In the genomic region with DNA sequence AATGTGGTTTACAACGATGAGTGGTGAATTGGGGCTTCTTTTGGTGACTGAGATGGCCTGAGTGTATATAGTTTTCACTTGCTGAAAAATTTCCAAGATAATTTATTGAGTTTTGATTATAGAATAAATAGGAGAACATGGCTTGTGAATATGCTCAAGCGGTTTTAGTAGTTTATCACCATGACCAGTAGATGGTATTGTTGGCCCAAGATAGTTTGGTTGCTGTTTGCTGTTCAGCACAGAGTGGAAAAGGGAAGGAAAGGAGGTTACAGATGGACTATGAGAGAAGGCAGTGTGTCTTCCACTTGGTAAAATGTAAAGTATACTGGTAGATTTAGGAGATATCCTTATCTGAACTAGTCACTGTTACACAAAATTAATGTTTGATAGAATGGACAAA, we compare ENCODE assay signal across 1 cellular context.
TF ChIP-seq lines count a peak whose summit lies in the region.

No MANE protein-coding gene starts in this region.

TF ChIP-seq in HCT116, 20 proteins besides CTCF, POLR2A, EP300 and RAD21 (continued from another document):
- TF ChIP-seq, protein P1, sequence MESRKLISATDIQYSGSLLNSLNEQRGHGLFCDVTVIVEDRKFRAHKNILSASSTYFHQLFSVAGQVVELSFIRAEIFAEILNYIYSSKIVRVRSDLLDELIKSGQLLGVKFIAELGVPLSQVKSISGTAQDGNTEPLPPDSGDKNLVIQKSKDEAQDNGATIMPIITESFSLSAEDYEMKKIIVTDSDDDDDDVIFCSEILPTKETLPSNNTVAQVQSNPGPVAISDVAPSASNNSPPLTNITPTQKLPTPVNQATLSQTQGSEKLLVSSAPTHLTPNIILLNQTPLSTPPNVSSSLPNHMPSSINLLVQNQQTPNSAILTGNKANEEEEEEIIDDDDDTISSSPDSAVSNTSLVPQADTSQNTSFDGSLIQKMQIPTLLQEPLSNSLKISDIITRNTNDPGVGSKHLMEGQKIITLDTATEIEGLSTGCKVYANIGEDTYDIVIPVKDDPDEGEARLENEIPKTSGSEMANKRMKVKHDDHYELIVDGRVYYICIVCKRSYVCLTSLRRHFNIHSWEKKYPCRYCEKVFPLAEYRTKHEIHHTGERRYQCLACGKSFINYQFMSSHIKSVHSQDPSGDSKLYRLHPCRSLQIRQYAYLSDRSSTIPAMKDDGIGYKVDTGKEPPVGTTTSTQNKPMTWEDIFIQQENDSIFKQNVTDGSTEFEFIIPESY (IDR thresholded peaks at IDR 0.05; ENCODE audit: extremely low read depth, insufficient replicate concordance, low read length), result no peak
- TF ChIP-seq SP1 (IDR thresholded peaks at IDR 0.05; ENCODE audit: low read depth) (no peak), YY1 (IDR thresholded peaks at IDR 0.05; ENCODE audit: extremely low read depth, insufficient replicate concordance, low read depth, low read length) (no peak), ELF1 (IDR thresholded peaks at IDR 0.05; ENCODE audit: borderline replicate concordance, low read depth) (no peak), POLR2AphosphoS5 (IDR thresholded peaks at IDR 0.05; ENCODE audit: low read depth, low read length) (no peak)
